9 cellular contexts compared by ENCODE assay signal in genomic region chr15:23303654-23304053, GRCh38. TPM values are rescaled to one million over a fixed set of nuclear protein-coding genes. Genes with fewer than 3 reads are reported as not detected.
A peak's percentile ranks its signal among the peaks of the same experiment; 100 is the strongest.
DNase-seq lines count a peak whose midpoint lies in the region; ATAC-seq and TF ChIP-seq lines count a peak whose summit lies in the region.
"Not testable (repeated sequence)": the region's sequence is repeated elsewhere in the genome, so short reads cannot be mapped to it uniquely, and the experiment has no call there.
"Had no signal": no experiment of that assay in that cellular context is flagged by ENCODE, and none has a peak within 500 bp of the region (broad histone marks: within the 10 kb centered on the region; RNA-seq: fewer than 3 reads in every experiment).

No MANE protein-coding gene starts in this region.

- peak overlapping the region; percentile 58 for H3K4me3 ChIP-seq in AG04450 (ENCODE audit: low read depth, low read length)
- not testable (repeated sequence) for H3K4me3 ChIP-seq in KMS-11 (IDR thresholded peaks at IDR 0.05; ENCODE audit: insufficient read depth, low read depth, low read length)
- peak overlapping the region; percentile 54 for H3K4me3 ChIP-seq in astrocyte of the spinal cord (ENCODE audit: low read depth, low read length)
- H3K4me3 ChIP-seq in gastroesophageal sphincter = peak overlapping the region; percentile 53 to 89
- peak overlapping the region in 7 of 8 donors; percentile 23 to 70 (median 44) for H3K4me3 ChIP-seq in spleen

- not testable (repeated sequence) for TF ChIP-seq EP300 in gastroesophageal sphincter (IDR thresholded peaks at IDR 0.05)

- POLR2A ChIA-PET in AG04450 (lab: Yijun Ruan, JAX) = not testable (repeated sequence)

- not testable (repeated sequence) for H3K36me3 ChIP-seq in KMS-11 (ENCODE audit: insufficient read depth)
- H3K36me3 ChIP-seq in gastroesophageal sphincter = peaks cover 0 to 28% of the 10 kb centered on the region in 2 donors
- peaks cover 0 to 21% (median 4%) of the 10 kb centered on the region in 6 donors for H3K36me3 ChIP-seq in spleen

- H3K4me2 ChIP-seq in KMS-11 = not testable (repeated sequence)

- not testable (repeated sequence) for H3K27me3 ChIP-seq in AG04450 (ENCODE audit: control insufficient read depth, insufficient read depth, low read length); KMS-11 (ENCODE audit: insufficient read depth, low read depth); gastroesophageal sphincter; spleen (replicated peaks in 1 of 7)

- H3K79me2 ChIP-seq in KMS-11 (ENCODE audit: insufficient read depth, low read depth) = peaks cover 27% of the 10 kb centered on the region

- in situ Hi-C loops in astrocyte of the spinal cord (cut with HindIII; ENCODE audit: low sequenced_read_pairs) = not testable (repeated sequence)

- no CpG with 5 or more reads among the region's 55 CpGs for WGBS in gastroesophageal sphincter (ENCODE audit: low coverage in 1 of 2), 2 donors
- WGBS in spleen, 5 donors = 0 to 1% (median 0%) methylated on average over 3 to 45 of the region's 55 CpGs; no CpG with 5 or more reads in 1 of the 5 donors

- H3K4me1 ChIP-seq in KMS-11 (ENCODE audit: low read depth, poor library complexity, severe bottlenecking) (peaks cover 35% of the 10 kb centered on the region), gastroesophageal sphincter (peaks cover 0 to 24% (median 3%) of the 10 kb centered on the region in 3 donors), spleen (peaks cover 0 to 30% (median 16%) of the 10 kb centered on the region in 6 donors)

- H3K9me3 ChIP-seq in AG04450 (ENCODE audit: control insufficient read depth, insufficient read depth, low read length); gastroesophageal sphincter; spleen: not testable (repeated sequence)

- not testable (repeated sequence) for DNase-seq in AG04450 (ENCODE audit: low read depth, low spot score)
- DNase-seq in activated CD4-positive, alpha-beta T cell treated with anti-CD3 and anti-CD28 coated beads for 4 hours = peak; percentile 10 to 27
- DNase-seq in astrocyte of the spinal cord (ENCODE audit: low read depth, low spot score) (peak; percentile 7), lung microvascular endothelial cell (ENCODE audit: low read depth in 2 of 2) (peak; percentile 46 to 58), spleen (peak; percentile 87)

- H3K27ac ChIP-seq in AG04450 (ENCODE audit: low read depth, low read length); KMS-11: not testable (repeated sequence)
- peak overlapping the region; percentile 67 to 86 (median 76) for H3K27ac ChIP-seq in gastroesophageal sphincter
- peak overlapping the region in 4 of 8 donors; percentile 52 to 71 (median 55) for H3K27ac ChIP-seq in spleen

- ATAC-seq in GM18861 (IDR thresholded peaks at IDR 0.05; ENCODE audit: unreplicated experiment) = peak; percentile 34
- not testable (repeated sequence) for ATAC-seq in gastroesophageal sphincter

- CTCF ChIA-PET in AG04450 (lab: Charles Lee) = not testable (repeated sequence)

- TF ChIP-seq POLR2A in gastroesophageal sphincter (IDR thresholded peaks at IDR 0.05) = peak; percentile 12 to 29
- not testable (repeated sequence) for TF ChIP-seq POLR2A in spleen (IDR thresholded peaks at IDR 0.05)

- peak overlapping the region; percentile 45; the same call in 1 of the 2 replicates for H3K9ac ChIP-seq in KMS-11

- intact Hi-C loops in spleen (cut with DNase I; ENCODE audit: low total_unique reads) = not testable (repeated sequence)

- TF ChIP-seq CTCF in AG04450 (IDR thresholded peaks at IDR 0.05; ENCODE audit: low read depth, low read length); KMS-11 (conservative IDR thresholded peaks at IDR 0.05; ENCODE audit: low read depth, low read length); astrocyte of the spinal cord (IDR thresholded peaks at IDR 0.05; ENCODE audit: low read depth, low read length); gastroesophageal sphincter (IDR thresholded peaks at IDR 0.05); spleen (IDR thresholded peaks at IDR 0.05 in 8 of 11, conservative IDR thresholded peaks at IDR 0.05 in 3 of 11): not testable (repeated sequence)

- not testable (repeated sequence) for H2AFZ ChIP-seq in KMS-11 (ENCODE audit: low read depth)

- H4K20me1 ChIP-seq in KMS-11 (ENCODE audit: insufficient read depth) = not testable (repeated sequence)

RNA-seq across cellular contexts. Expression of gene GOLGA6L26, which starts 30.3 kb away (rescaled TPM):
- polyA plus RNA-seq in AG04450 (2011; rRNA removed) (not detected in 2 replicates), spleen (not detected)
- polyA minus RNA-seq in AG04450 (2011; rRNA and poly(A)+ RNA removed) = not detected in 2 replicates
- total RNA-seq in gastroesophageal sphincter (under 1 TPM in 1 of 4 donors, not detected in 3; 0.27 TPM), lung microvascular endothelial cell (not detected in 2 replicates), spleen (not detected)
- total RNA-seq: esophagus mucosa had no signal

RNA-seq across cellular contexts. Expression of gene GOLGA8S, which starts 50.9 kb away (rescaled TPM):
- 0.02 and 0.04 TPM in 2 replicates for polyA plus RNA-seq in AG04450 (2011; rRNA removed)
- polyA minus RNA-seq in AG04450 (2011; rRNA and poly(A)+ RNA removed) = not detected in 2 replicates
- total RNA-seq in gastroesophageal sphincter = under 1 TPM in 3 of 4 donors, not detected in 1; 0.15 to 0.40 (median 0.16) TPM
- under 0.01 TPM in 1 of 2 replicates, not detected in the other for total RNA-seq in lung microvascular endothelial cell
- under 1 TPM; 0.09 to 0.70 (median 0.43) TPM for total RNA-seq in spleen
- polyA plus RNA-seq in spleen = under 1 TPM in 2 of 3 donors, not detected in 1; 0.07 to 0.13 TPM
